19 cellular contexts compared by ENCODE assay signal in the genomic region with DNA sequence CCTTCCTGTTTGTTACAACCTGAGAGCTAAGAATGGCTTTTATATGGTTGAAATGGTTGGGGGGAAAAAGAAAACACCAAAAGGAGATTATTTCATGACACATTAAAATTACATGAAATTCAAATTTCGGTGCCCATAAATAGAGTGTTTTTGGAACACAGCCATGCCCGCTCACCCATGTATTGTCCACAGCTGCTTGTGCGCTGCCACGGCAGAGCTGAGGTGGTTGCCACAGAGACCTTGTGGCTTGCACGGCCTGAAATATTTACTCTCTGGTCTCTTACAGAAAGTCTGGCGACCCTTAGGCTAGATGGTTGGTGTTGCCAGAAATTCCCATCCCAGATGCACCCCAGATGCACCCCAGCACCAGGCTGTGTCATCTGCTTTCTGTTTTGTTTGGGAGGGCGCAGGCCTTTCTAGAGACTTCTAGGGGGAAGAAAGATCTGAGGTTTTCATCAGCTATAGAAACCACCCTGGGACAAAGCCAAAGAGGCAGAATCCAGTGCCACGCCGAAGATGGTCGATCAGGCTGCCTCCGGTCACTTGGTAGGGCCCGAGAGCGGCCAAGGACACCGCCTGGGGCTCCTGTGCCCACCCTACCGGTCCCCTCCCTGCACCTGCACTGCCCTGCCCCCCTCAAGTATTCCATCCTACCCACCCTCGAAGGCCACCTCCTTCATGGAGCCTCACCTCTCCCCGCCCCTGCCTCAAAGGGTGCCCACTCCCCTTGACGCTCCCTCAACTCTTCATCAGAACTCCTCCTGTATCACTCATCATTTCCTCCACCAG.
DNase-seq lines count a peak whose midpoint lies in the region; ATAC-seq and TF ChIP-seq lines count a peak whose summit lies in the region.
"Had no signal": no experiment of that assay in that cellular context is flagged by ENCODE, and none has a peak within 500 bp of the region (broad histone marks: within the 10 kb centered on the region; RNA-seq: fewer than 3 reads in every experiment).

No MANE protein-coding gene starts in this region.

- no peaks in the 10 kb centered on the region for H3K4me1 ChIP-seq in vagina

- TF ChIP-seq POLR2A in vagina (IDR thresholded peaks at IDR 0.05), result no peak

- no peaks in the 10 kb centered on the region for H3K9me3 ChIP-seq in vagina
- H3K9me3 ChIP-seq: ovary had no signal

- H3K27ac ChIP-seq in caudate nucleus (ENCODE audit: low read depth, low read length) (peak overlapping the region; percentile 98), vagina (no peak overlapping the region)
- H3K27ac ChIP-seq: coronary artery, GM23248, ovary had no signal

- ATAC-seq in GM21528 (IDR thresholded peaks at IDR 0.05; ENCODE audit: low FRiP score, unreplicated experiment) (no peak), GM21786 (IDR thresholded peaks at IDR 0.05; ENCODE audit: unreplicated experiment) (no peak)
- ATAC-seq: activated naive CD4-positive, alpha-beta T cell treated with anti-CD3 and anti-CD28 coated beads, Interleukin-2, amount 50 U/mL, for 72 hours had no signal

- intact Hi-C loops in vagina (cut with DNase I), result no loop called here

- no peaks in the 10 kb centered on the region for H3K27me3 ChIP-seq in vagina
- H3K27me3 ChIP-seq: ovary had no signal

- no peak overlapping the region for H3K4me3 ChIP-seq in vagina
- H3K4me3 ChIP-seq: coronary artery, GM23248, lung, ovary had no signal

- no peak for TF ChIP-seq CTCF in vagina (IDR thresholded peaks at IDR 0.05)

- peak; percentile 35 for DNase-seq in COLO668 (lab: John Stamatoyannopoulos, UW; ENCODE audit: unreplicated experiment)
- DNase-seq in NCI-H1092 treated with DMSO at 0.1 percent for 48 hours (lab: John Stamatoyannopoulos, UW), result peak; percentile 83
- peak in 2 of 61 donors; percentile 30 to 45 for DNase-seq in caudate nucleus (lab: John Stamatoyannopoulos, UW)
- DNase-seq in putamen (ENCODE audit: low spot score), result peak; percentile 48
- no peak for DNase-seq in activated T-cell treated with anti-CD3 and anti-CD28 coated beads, Interleukin-2, amount 50 U/mL, for 48 hours
- DNase-seq in vagina (ENCODE audit: extremely low spot score in 2 of 2), result no peak
- DNase-seq: activated CD4-positive, alpha-beta T cell treated with anti-CD3 and anti-CD28 coated beads for 1 hour; activated CD8-positive, alpha-beta memory T cell treated with anti-CD3 and anti-CD28 coated beads for 24 hours; CD4-positive, alpha-beta memory T cell; GM23248; NCI-H187; ovary; stimulated activated CD4-positive, alpha-beta T cell treated with anti-CD3 and anti-CD28 coated beads, Interleukin-1b, Interleukin-23, amount 100 ng/mL, for 48 hours; stimulated activated naive CD4-positive, alpha-beta T cell treated with Interleukin-2 at 50 U/mL for 16 hours had no signal

- no peaks in the 10 kb centered on the region for H3K36me3 ChIP-seq in vagina
- H3K36me3 ChIP-seq: ovary had no signal

Comparison
In these comparisons a context has a peak if more than half of its experiments do, and no peak if none do; other contexts are left out.
1. DNase-seq: peak in COLO668 (single experiment), NCI-H1092 treated with DMSO at 0.1 percent for 48 hours (single experiment) and putamen (single experiment); none in activated T-cell treated with anti-CD3 and anti-CD28 coated beads, Interleukin-2, amount 50 U/mL, for 48 hours (0 of 2) and vagina (0 of 2).